1 cellular context compared by ENCODE assay signal in the genomic region with DNA sequence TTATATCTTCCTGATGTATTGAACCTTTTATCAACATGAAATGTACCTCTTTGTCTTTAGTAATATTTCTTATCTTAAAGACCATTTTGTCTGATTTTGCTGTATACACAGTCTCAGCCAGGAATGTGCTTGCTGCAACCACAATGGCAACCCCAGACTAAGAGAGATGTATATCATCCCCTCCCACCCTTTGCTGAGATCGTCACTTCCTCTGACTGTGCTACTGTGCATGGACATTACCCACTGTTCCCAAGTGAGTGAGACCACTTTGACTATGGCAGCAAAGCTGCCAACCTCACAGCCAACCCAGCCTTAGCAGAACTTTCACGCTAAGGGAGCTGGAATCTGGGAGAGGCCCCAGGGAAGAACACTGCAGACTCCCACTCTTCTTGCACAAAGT.
TF ChIP-seq lines count a peak whose summit lies in the region.

No MANE protein-coding gene starts in this region.

TF ChIP-seq in K562, 482 proteins besides CTCF, POLR2A, EP300 and RAD21 (continues in another document):
- TF ChIP-seq KLF10 (CRISPR knock-in tag; IDR thresholded peaks at IDR 0.05): no peak
- no peak for TF ChIP-seq ZNF79 (CRISPR knock-in tag; IDR thresholded peaks at IDR 0.05; ENCODE audit: low read depth)
- TF ChIP-seq SRSF7 (optimal IDR thresholded peaks at IDR 0.05; ENCODE audit: low read depth, low read length): no peak
- no peak for TF ChIP-seq NKRF (IDR thresholded peaks at IDR 0.05; ENCODE audit: borderline replicate concordance)
- no peak for TF ChIP-seq CHCHD3 (CRISPR knock-in tag; IDR thresholded peaks at IDR 0.05)
- TF ChIP-seq ZKSCAN8 (CRISPR knock-in tag; IDR thresholded peaks at IDR 0.05): no peak
- no peak for TF ChIP-seq TCF7L2 (IDR thresholded peaks at IDR 0.05; ENCODE audit: low read depth, low read length)
- TF ChIP-seq, protein P1, sequence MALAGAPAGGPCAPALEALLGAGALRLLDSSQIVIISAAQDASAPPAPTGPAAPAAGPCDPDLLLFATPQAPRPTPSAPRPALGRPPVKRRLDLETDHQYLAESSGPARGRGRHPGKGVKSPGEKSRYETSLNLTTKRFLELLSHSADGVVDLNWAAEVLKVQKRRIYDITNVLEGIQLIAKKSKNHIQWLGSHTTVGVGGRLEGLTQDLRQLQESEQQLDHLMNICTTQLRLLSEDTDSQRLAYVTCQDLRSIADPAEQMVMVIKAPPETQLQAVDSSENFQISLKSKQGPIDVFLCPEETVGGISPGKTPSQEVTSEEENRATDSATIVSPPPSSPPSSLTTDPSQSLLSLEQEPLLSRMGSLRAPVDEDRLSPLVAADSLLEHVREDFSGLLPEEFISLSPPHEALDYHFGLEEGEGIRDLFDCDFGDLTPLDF (CRISPR knock-in tag; IDR thresholded peaks at IDR 0.05): no peak
- TF ChIP-seq, protein P2, sequence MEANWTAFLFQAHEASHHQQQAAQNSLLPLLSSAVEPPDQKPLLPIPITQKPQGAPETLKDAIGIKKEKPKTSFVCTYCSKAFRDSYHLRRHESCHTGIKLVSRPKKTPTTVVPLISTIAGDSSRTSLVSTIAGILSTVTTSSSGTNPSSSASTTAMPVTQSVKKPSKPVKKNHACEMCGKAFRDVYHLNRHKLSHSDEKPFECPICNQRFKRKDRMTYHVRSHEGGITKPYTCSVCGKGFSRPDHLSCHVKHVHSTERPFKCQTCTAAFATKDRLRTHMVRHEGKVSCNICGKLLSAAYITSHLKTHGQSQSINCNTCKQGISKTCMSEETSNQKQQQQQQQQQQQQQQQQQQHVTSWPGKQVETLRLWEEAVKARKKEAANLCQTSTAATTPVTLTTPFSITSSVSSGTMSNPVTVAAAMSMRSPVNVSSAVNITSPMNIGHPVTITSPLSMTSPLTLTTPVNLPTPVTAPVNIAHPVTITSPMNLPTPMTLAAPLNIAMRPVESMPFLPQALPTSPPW (CRISPR knock-in tag; IDR thresholded peaks at IDR 0.05): no peak; the same call in 1 of the 2 replicates
- TF ChIP-seq FOXA3 (CRISPR knock-in tag; conservative IDR thresholded peaks at IDR 0.05 in 1 of 2, IDR thresholded peaks at IDR 0.05 in 1 of 2): 0 out of 4 replicates have a peak, but pooled peaks of 1 of the 2 experiments have one; percentile 9
- TF ChIP-seq, protein P3, sequence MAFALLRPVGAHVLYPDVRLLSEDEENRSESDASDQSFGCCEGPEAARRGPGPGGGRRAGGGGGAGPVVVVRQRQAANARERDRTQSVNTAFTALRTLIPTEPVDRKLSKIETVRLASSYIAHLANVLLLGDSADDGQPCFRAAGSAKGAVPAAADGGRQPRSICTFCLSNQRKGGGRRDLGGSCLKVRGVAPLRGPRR (CRISPR knock-in tag; IDR thresholded peaks at IDR 0.05): no peak
- TF ChIP-seq ZNF23 (CRISPR knock-in tag; IDR thresholded peaks at IDR 0.05): no peak
- peak; percentile 81 for TF ChIP-seq TEAD4 (IDR thresholded peaks at IDR 0.05; ENCODE audit: low read length)
- no peak for TF ChIP-seq TEAD4 (CRISPR knock-in tag; IDR thresholded peaks at IDR 0.05; ENCODE audit: borderline replicate concordance)
- TF ChIP-seq NONO (IDR thresholded peaks at IDR 0.05; ENCODE audit: low read depth in 2 of 2, low read length in 1 of 2): no peak
- TF ChIP-seq ZNF324 (CRISPR knock-in tag; IDR thresholded peaks at IDR 0.05): no peak
- no peak for TF ChIP-seq ZNF282 (CRISPR knock-in tag; IDR thresholded peaks at IDR 0.05)
- TF ChIP-seq CBFA2T3 (IDR thresholded peaks at IDR 0.05): 0 out of 2 replicates have a peak, but pooled peaks have one; percentile 14
- TF ChIP-seq HNRNPLL (IDR thresholded peaks at IDR 0.05; ENCODE audit: low read depth, low read length, poor library complexity, severe bottlenecking): no peak
- no peak for TF ChIP-seq KLF13 (tag; IDR thresholded peaks at IDR 0.05; ENCODE audit: borderline replicate concordance, low read depth)
- no peak for TF ChIP-seq SAP30 (IDR thresholded peaks at IDR 0.05; ENCODE audit: borderline replicate concordance, insufficient read depth, low read depth, low read length, poor library complexity, severe bottlenecking)
- TF ChIP-seq GTF3C2 (IDR thresholded peaks at IDR 0.05; ENCODE audit: borderline replicate concordance, extremely low read depth, insufficient read length): no peak
- TF ChIP-seq NR3C1 (CRISPR knock-in tag; IDR thresholded peaks at IDR 0.05): no peak
- no peak for TF ChIP-seq ZNF589 (CRISPR knock-in tag; IDR thresholded peaks at IDR 0.05; ENCODE audit: low read depth)
- TF ChIP-seq NFRKB (IDR thresholded peaks at IDR 0.05; ENCODE audit: low read depth): no peak
- no peak for TF ChIP-seq EP400 (IDR thresholded peaks at IDR 0.05)
- TF ChIP-seq ZSCAN32 (CRISPR knock-in tag; IDR thresholded peaks at IDR 0.05): no peak
- no peak for TF ChIP-seq XRCC4 (IDR thresholded peaks at IDR 0.05; ENCODE audit: extremely low read depth, insufficient read depth, insufficient read length)
- TF ChIP-seq ZBTB7A (IDR thresholded peaks at IDR 0.05; ENCODE audit: borderline replicate concordance, control insufficient read depth, low read depth, low read length): no peak
- TF ChIP-seq KDM1A (IDR thresholded peaks at IDR 0.05): peak; percentile 67 to 73; a peak in 3 of 4 replicates
- TF ChIP-seq ZNF408 (CRISPR knock-in tag; IDR thresholded peaks at IDR 0.05; ENCODE audit: low read depth): no peak
- TF ChIP-seq ZNF518B (CRISPR knock-in tag; IDR thresholded peaks at IDR 0.05): no peak
- no peak for TF ChIP-seq RBM34 (IDR thresholded peaks at IDR 0.05; ENCODE audit: borderline replicate concordance, insufficient read depth, low read length)
- TF ChIP-seq, protein P4, sequence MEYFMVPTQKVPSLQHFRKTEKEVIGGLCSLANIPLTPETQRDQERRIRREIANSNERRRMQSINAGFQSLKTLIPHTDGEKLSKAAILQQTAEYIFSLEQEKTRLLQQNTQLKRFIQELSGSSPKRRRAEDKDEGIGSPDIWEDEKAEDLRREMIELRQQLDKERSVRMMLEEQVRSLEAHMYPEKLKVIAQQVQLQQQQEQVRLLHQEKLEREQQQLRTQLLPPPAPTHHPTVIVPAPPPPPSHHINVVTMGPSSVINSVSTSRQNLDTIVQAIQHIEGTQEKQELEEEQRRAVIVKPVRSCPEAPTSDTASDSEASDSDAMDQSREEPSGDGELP (CRISPR knock-in tag; IDR thresholded peaks at IDR 0.05; ENCODE audit: borderline replicate concordance): no peak
- TF ChIP-seq CUX1 (CRISPR knock-in tag; IDR thresholded peaks at IDR 0.05): no peak
- no peak for TF ChIP-seq GATA2 (CRISPR knock-in tag; IDR thresholded peaks at IDR 0.05)
- TF ChIP-seq CREM (IDR thresholded peaks at IDR 0.05; ENCODE audit: low read depth): peak; percentile 84
- TF ChIP-seq OTX1 (CRISPR knock-in tag; IDR thresholded peaks at IDR 0.05): no peak
- peak; percentile 41 for TF ChIP-seq ARID1B (IDR thresholded peaks at IDR 0.05)
- no peak for TF ChIP-seq GTF2E2 (tag; IDR thresholded peaks at IDR 0.05)
- TF ChIP-seq RCOR1 (IDR thresholded peaks at IDR 0.05; ENCODE audit: borderline replicate concordance in 1 of 2, low read depth in 2 of 2, low read length in 2 of 2): peak in 1 of 2 experiments; percentile 78; a peak in 2 of 4 replicates
- TF ChIP-seq ASH1L (IDR thresholded peaks at IDR 0.05; ENCODE audit: borderline replicate concordance, low read depth, partially characterized antibody): no peak
- no peak for TF ChIP-seq HDAC8 (tag; IDR thresholded peaks at IDR 0.05)
